ENCODE assay signal across 1 cellular context in genomic region chr2:44100351-44100750, GRCh38.
TF ChIP-seq lines count a peak whose summit lies in the region.

No MANE protein-coding gene starts in this region.

TF ChIP-seq in SK-N-SH, 30 proteins besides CTCF, POLR2A, EP300 and RAD21 (continued from another document):
- TF ChIP-seq ZBTB33 (IDR thresholded peaks at IDR 0.05; ENCODE audit: borderline replicate concordance, low read depth) (no peak), USF1 (IDR thresholded peaks at IDR 0.05; ENCODE audit: borderline replicate concordance, low read depth) (no peak), ELF1 (IDR thresholded peaks at IDR 0.05) (no peak), FOXM1 (IDR thresholded peaks at IDR 0.05; ENCODE audit: low read depth) (no peak), SIN3A (IDR thresholded peaks at IDR 0.05; ENCODE audit: borderline replicate concordance, low read depth, low read length) (no peak)
